9 cellular contexts compared by ENCODE assay signal in the genomic region with DNA sequence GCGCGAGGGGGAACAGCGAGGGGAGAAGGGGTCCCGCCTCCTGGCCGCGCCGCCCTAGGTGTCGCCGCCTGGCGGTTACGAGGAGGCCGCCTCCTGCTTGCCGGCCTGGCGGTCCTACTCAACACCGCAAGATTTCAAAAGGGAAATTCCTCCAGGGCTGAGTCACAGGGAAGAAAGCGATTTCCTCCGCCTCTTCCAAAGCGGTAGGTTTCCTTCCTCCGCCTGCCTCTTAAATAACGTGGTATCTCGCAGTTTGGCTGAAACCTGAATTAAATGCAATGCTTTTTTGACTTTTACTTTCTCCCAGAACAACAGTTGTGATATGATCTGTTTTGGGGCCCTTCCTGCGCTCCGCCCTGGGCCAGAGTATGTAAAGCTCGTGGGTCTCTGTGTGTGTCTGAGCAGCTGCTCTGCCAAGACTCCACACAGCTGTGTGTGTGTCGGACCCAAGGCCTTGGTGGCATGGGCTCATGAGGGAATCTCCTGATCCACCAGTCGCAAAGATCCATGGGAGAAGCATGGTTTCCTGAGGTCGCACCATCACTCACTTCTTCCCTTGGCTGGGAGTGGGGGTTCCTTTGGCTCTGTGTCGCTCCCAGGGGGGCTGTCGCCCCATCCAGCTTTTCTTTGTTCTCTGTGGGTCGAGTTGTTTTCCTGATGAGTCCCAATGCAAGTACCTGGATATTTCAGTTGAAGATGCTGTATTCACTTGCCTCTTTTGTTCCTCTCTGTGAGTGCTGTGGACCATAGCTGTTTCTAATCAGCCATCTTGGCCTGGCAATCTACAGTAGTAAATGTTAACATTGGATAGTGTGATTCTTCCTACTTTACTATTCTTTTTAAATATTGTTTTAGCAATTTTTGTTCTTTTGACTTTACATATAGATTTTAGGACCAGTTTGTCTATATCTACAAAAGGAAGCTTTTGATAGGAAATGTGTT. TPM values are rescaled to one million over a fixed set of nuclear protein-coding genes. Genes with fewer than 3 reads are reported as not detected.
DNase-seq lines count a peak whose midpoint lies in the region; ATAC-seq, FAIRE-seq and TF ChIP-seq lines count a peak whose summit lies in the region.
"Had no signal": no experiment of that assay in that cellular context is flagged by ENCODE, and none has a peak within 500 bp of the region (broad histone marks: within the 10 kb centered on the region; RNA-seq: fewer than 3 reads in every experiment).

No MANE protein-coding gene starts in this region.

- TF ChIP-seq CTCF in GM12878 (IDR thresholded peaks at IDR 0.05 in 2 of 3, conservative IDR thresholded peaks at IDR 0.05 in 1 of 3; ENCODE audit: control insufficient read depth in 2 of 3, extremely low read depth in 1 of 3, insufficient read depth in 1 of 3, low read depth in 3 of 3, low read length in 3 of 3) (peak; percentile 42 to 70 (median 50)), sigmoid colon (IDR thresholded peaks at IDR 0.05) (peak in 3 of 4 experiments; percentile 43 to 77 (median 56))

- TF ChIP-seq POLR2A in GM12878 (IDR thresholded peaks at IDR 0.05; ENCODE audit: low read depth, low read length) (no peak), sigmoid colon (IDR thresholded peaks at IDR 0.05) (no peak)

- H3K4me3 ChIP-seq in GM12878: no peak overlapping the region
- H3K4me3 ChIP-seq in sigmoid colon: peak overlapping the region; percentile 20 to 47 (median 44)

- H3K9me3 ChIP-seq in GM12878 (replicated peaks; ENCODE audit: control insufficient read depth, insufficient read depth, low read length) (no peaks in the 10 kb centered on the region; the same call in 2 of the 3 replicates), sigmoid colon (no peaks in the 10 kb centered on the region)

- RAD21 ChIA-PET in GM12878 (lab: Charles Lee; ENCODE audit: unreplicated experiment): interaction anchor here (1.1 to 3.5 kb wide), 5 partner anchors 10 to 529 kb away, joined by 3 to 19 read pairs (median 5); no protein-coding TSS in a partner anchor

- H3K27ac ChIP-seq in GM12878 (ENCODE audit: control insufficient read depth, insufficient read depth) (no peak overlapping the region; the same call in 1 of the 2 replicates), sigmoid colon (peak overlapping the region; percentile 61 to 69 (median 67))

- peaks cover 10% of the 10 kb centered on the region for H3K4me1 ChIP-seq in GM12878 (ENCODE audit: control insufficient read depth, insufficient read depth, low read length)
- peaks cover 0 to 11% (median 8%) of the 10 kb centered on the region in 4 donors for H3K4me1 ChIP-seq in sigmoid colon

- WGBS in GM12878 (ENCODE audit: insufficient coverage, insufficient replicate concordance, low lambda C conversion rate, missing lambda C conversion rate): 3% methylated on average over 30 of the region's 30 CpGs
- WGBS in sigmoid colon, 2 donors: 11 to 16% methylated on average over 30 of the region's 30 CpGs

- intact Hi-C loops in GM12878 (cut with micrococcal nuclease; ENCODE audit: unreplicated experiment): no loop called here
- intact Hi-C loops in sigmoid colon (cut with DNase I): no loop called here

- no peak for TF ChIP-seq EP300 in GM12878 (IDR thresholded peaks at IDR 0.05; ENCODE audit: borderline replicate concordance in 1 of 2, control insufficient read depth in 1 of 2, low read depth in 2 of 2, low read length in 2 of 2)
- no peak for TF ChIP-seq EP300 in sigmoid colon (IDR thresholded peaks at IDR 0.05)

- BruUV-seq in GM12878 (replicated peaks; lab: Mats Ljungman, UMichigan): TSS peak; percentile 86

- peak overlapping the region; percentile 28; the same call in 1 of the 2 replicates for H3K9ac ChIP-seq in GM12878 (ENCODE audit: control insufficient read depth, insufficient read depth, low read length)

- peak; percentile 64 for ATAC-seq in HG03045 (IDR thresholded peaks at IDR 0.05; ENCODE audit: unreplicated experiment)
- peak; percentile 93 for ATAC-seq in GM12878
- no peak for ATAC-seq in GM18867 (IDR thresholded peaks at IDR 0.05; ENCODE audit: unreplicated experiment)

- SMC1A ChIA-PET in GM12878 (lab: Charles Lee; ENCODE audit: uncharacterized antibody, unreplicated experiment): interaction anchor here (0.9 to 5.3 kb wide), 8 partner anchors 8 to 613 kb away, joined by 3 to 39 read pairs (median 3); a partner anchor contains a TSS

- TF ChIP-seq RAD21 in GM12878 (IDR thresholded peaks at IDR 0.05; ENCODE audit: insufficient read depth, low read depth, low read length): peak; percentile 42; the same call in 1 of the 2 replicates

- CTCF ChIA-PET in GM12878 (lab: Yijun Ruan, JAX): interaction anchor here (0.6 to 4.4 kb wide), 10 partner anchors 10 to 698 kb away, joined by 3 to 25 read pairs (median 6); no protein-coding TSS in a partner anchor

- FAIRE-seq in GM12878 (lab: Jason Lieb, UNC): no peak
- FAIRE-seq: colon had no signal

- no peaks in the 10 kb centered on the region for H4K20me1 ChIP-seq in GM12878 (ENCODE audit: control insufficient read depth, insufficient read depth)

- no peaks in the 10 kb centered on the region for H3K36me3 ChIP-seq in GM12878 (ENCODE audit: control insufficient read depth in 2 of 2, insufficient read depth in 2 of 2, low read length in 1 of 2)
- no peaks in the 10 kb centered on the region for H3K36me3 ChIP-seq in sigmoid colon

- POLR2A ChIA-PET in GM12878 (lab: Charles Lee): interaction anchor here (3.3 kb wide), 1 partner anchor 13 kb away, joined by 19 read pairs; no protein-coding TSS in a partner anchor

- peak overlapping the region; percentile 67 for H2AFZ ChIP-seq in GM12878 (ENCODE audit: control insufficient read depth, low read depth, low read length)

- no peaks in the 10 kb centered on the region for H3K79me2 ChIP-seq in GM12878 (ENCODE audit: control insufficient read depth, insufficient read depth, low read length)

- peak overlapping the region; percentile 86 for H3K4me2 ChIP-seq in GM12878 (ENCODE audit: control insufficient read depth, insufficient read depth)

- DNase-seq in Daoy (ENCODE audit: low read depth) (peak; percentile 94), T-helper 22 cell (ENCODE audit: low read depth) (peak; percentile 23), GM12878 (ENCODE audit: low read depth, low spot score) (no peak), iPS DF 19.7 (ENCODE audit: low read depth, low spot score) (peak; percentile 89), sigmoid colon (peak; percentile 90), NCI-H2029 treated with DMSO at 0.1 percent for 48 hours (lab: John Stamatoyannopoulos, UW) (no peak)

- H3K27me3 ChIP-seq in GM12878 (replicated peaks in 1 of 2; ENCODE audit: control insufficient read depth in 2 of 2, insufficient read depth in 2 of 2, low read length in 1 of 2) (no peaks in the 10 kb centered on the region), sigmoid colon (no peaks in the 10 kb centered on the region)

- in situ Hi-C loops in GM12878 (cut with MboI): no loop called here

TF ChIP-seq in GM12878, 131 proteins besides CTCF, POLR2A, EP300 and RAD21 (continues in another document):
- TF ChIP-seq CBFB (IDR thresholded peaks at IDR 0.05; ENCODE audit: low read depth): no peak
- TF ChIP-seq YY1 (IDR thresholded peaks at IDR 0.05; ENCODE audit: low read depth, low read length): peak; percentile 60
- peak; percentile 74 for TF ChIP-seq IKZF1 (conservative IDR thresholded peaks at IDR 0.05)
- TF ChIP-seq HDAC2 (IDR thresholded peaks at IDR 0.05): no peak
- no peak for TF ChIP-seq MEF2A (IDR thresholded peaks at IDR 0.05; ENCODE audit: insufficient read depth, low read depth, low read length)
- TF ChIP-seq NR2C1 (IDR thresholded peaks at IDR 0.05): no peak
- TF ChIP-seq MYC (IDR thresholded peaks at IDR 0.05; ENCODE audit: insufficient read depth, insufficient read length, insufficient replicate concordance, low read length, severe bottlenecking): no peak
- TF ChIP-seq RUNX3 (IDR thresholded peaks at IDR 0.05; ENCODE audit: low read length): peak; percentile 72
- TF ChIP-seq CHD2 (IDR thresholded peaks at IDR 0.05; ENCODE audit: borderline replicate concordance, low read depth, low read length): no peak
- TF ChIP-seq, protein P1, sequence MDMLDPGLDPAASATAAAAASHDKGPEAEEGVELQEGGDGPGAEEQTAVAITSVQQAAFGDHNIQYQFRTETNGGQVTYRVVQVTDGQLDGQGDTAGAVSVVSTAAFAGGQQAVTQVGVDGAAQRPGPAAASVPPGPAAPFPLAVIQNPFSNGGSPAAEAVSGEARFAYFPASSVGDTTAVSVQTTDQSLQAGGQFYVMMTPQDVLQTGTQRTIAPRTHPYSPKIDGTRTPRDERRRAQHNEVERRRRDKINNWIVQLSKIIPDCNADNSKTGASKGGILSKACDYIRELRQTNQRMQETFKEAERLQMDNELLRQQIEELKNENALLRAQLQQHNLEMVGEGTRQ (IDR thresholded peaks at IDR 0.05; ENCODE audit: borderline replicate concordance, low read depth, low read length): no peak
- TF ChIP-seq EED (IDR thresholded peaks at IDR 0.05; ENCODE audit: low read depth): peak; percentile 81
- TF ChIP-seq BRCA1 (IDR thresholded peaks at IDR 0.05; ENCODE audit: low read depth, low read length): no peak

RNA-seq across cellular contexts. Expression of a gene that starts 31.6 kb away (rescaled TPM):
- total RNA-seq in Daoy (2014; rRNA removed; shearing (Covaris generic)): 2.3 and 3.2 TPM in 2 replicates
- total RNA-seq in GM12878 (2013; cell fraction: nucleolus; rRNA removed): 3.9 and 5.1 TPM in 2 replicates
- total RNA-seq in GM12878 (2014; rRNA removed) (1.1 and 1.7 TPM in 2 replicates), GM12878 (2014; rRNA removed; fragmentation: Illumina TruSeq; extraction: Trizol) (0.83 and 1.1 TPM in 2 replicates), GM12878 (2021) (1.7 and 1.8 TPM in 2 replicates), sigmoid colon (10 to 100 TPM in 1 of 4 donors, 1 to 10 TPM in 3; 5.4 to 23.0 (median 6.3) TPM)
- 0.16 TPM for polyA plus RNA-seq in GM12878 (2011; ENCODE audit: low read depth)
- polyA plus RNA-seq in GM12878 (2011; rRNA removed) (3.0 and 3.3 TPM in 2 replicates), GM12878 (2014; fragmentation: Illumina TruSeq; extraction: Trizol) (0.78 and 1.1 TPM in 2 replicates), GM12878 (2014; fragmentation: Nextera tagmentation; extraction: Ambion mirVana) (under 1 TPM; 0.66 to 0.77 TPM), GM12878 (2014; rRNA removed) (1.6 and 2.3 TPM in 2 replicates), GM12878 (2016; fragmentation: Nextera tagmentation; extraction: Ambion mirVana) (1 to 10 TPM; 1.6 to 3.2 TPM), sigmoid colon (1 to 10 TPM; 1.2 to 9.9 (median 1.8) TPM)
- 2.9 and 3.3 TPM in 2 replicates for polyA plus RNA-seq in GM12878 (2011; cell fraction: cytosol; rRNA removed)
- polyA plus RNA-seq in GM12878 (2011; cell fraction: nucleus; rRNA removed): 3.8 and 4.5 TPM in 2 replicates
- 0.74 and 1.1 TPM in 2 replicates for polyA plus RNA-seq in GM12878 (2012)
- polyA minus RNA-seq in GM12878 (2011; rRNA and poly(A)+ RNA removed): 2.3 and 3.1 TPM in 2 replicates
- 1.5 and 1.6 TPM in 2 replicates for polyA minus RNA-seq in GM12878 (2011; cell fraction: cytosol; rRNA and poly(A)+ RNA removed)
- 3.9 and 5.8 TPM in 2 replicates for polyA minus RNA-seq in GM12878 (2011; cell fraction: nucleus; rRNA and poly(A)+ RNA removed)

Comparison
In these comparisons a context has a peak if more than half of its experiments do, and no peak if none do; other contexts are left out.
1. DNase-seq: peak in Daoy (single experiment), T-helper 22 cell (single experiment), iPS DF 19.7 (single experiment) and sigmoid colon (single experiment); none in GM12878 (single experiment) and NCI-H2029 treated with DMSO at 0.1 percent for 48 hours (single experiment).